In the genomic region with DNA sequence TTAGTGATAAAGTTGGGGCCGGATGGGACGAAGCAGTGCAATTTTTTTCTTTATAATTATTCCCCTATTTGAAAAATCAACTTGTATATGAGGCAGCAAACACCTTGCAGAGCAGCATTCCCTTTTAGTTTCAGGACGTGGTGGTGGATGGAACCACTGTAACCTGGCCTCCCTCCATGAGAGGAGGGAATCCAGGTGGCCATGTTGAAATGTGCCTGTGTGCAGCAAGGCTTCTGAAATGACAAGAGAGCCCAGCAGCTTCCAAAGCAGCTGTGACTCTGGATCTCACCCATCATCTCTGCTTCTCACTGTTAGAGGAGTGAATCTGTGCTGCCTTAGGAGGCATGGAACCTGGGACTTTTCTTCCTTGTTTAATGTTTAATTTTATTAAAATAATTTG, we compare ENCODE assay signal across 20 cellular contexts. TPM values are rescaled to one million over a fixed set of nuclear protein-coding genes. Genes with fewer than 3 reads are reported as not detected.
DNase-seq lines count a peak whose midpoint lies in the region; ATAC-seq, FAIRE-seq and TF ChIP-seq lines count a peak whose summit lies in the region.
"Had no signal": no experiment of that assay in that cellular context is flagged by ENCODE, and none has a peak within 500 bp of the region (broad histone marks: within the 10 kb centered on the region; RNA-seq: fewer than 3 reads in every experiment).

No MANE protein-coding gene starts in this region.

- no peak for ATAC-seq in HepG2
- ATAC-seq in pancreas, result peak in 3 of 4 donors; percentile 36 to 67 (median 53)
- no peak for ATAC-seq in GM18870 (IDR thresholded peaks at IDR 0.05; ENCODE audit: unreplicated experiment)
- ATAC-seq in GM21619 (IDR thresholded peaks at IDR 0.05; ENCODE audit: unreplicated experiment), result no peak
- ATAC-seq: natural killer cell had no signal

- WGBS in liver, result 74% methylated on average over 3 of the region's 3 CpGs
- WGBS in HepG2 (ENCODE audit: low lambda C conversion rate), result 94% methylated on average over 3 of the region's 3 CpGs
- 52% methylated on average over 3 of the region's 3 CpGs for WGBS in esophagus muscularis mucosa
- WGBS in pancreas, 2 donors, result 53 to 65% methylated on average over 3 of the region's 3 CpGs

- H3K9me3 ChIP-seq in liver (ENCODE audit: control insufficient read depth in 4 of 4, low read length in 3 of 4), result no peaks in the 10 kb centered on the region
- H3K9me3 ChIP-seq in HepG2 (ENCODE audit: low read length), result no peaks in the 10 kb centered on the region
- no peaks in the 10 kb centered on the region for H3K9me3 ChIP-seq in esophagus muscularis mucosa
- no peaks in the 10 kb centered on the region for H3K9me3 ChIP-seq in pancreas
- no peaks in the 10 kb centered on the region for H3K9me3 ChIP-seq in WERI-Rb-1 (ENCODE audit: severe bottlenecking)
- H3K9me3 ChIP-seq: Peyer's patch, vagina had no signal

- POLR2A ChIA-PET in HepG2 (lab: Yijun Ruan, JAX), result no interaction called here

- FAIRE-seq in HepG2 (lab: Jason Lieb, UNC) (no peak), pancreas (lab: Jason Lieb, UNC) (no peak)
- FAIRE-seq: astrocyte had no signal

- peaks cover 9 to 60% (median 49%) of the 10 kb centered on the region in 4 donors for H3K4me1 ChIP-seq in liver (ENCODE audit: control insufficient read depth in 4 of 4, insufficient read depth in 4 of 4, low read length in 3 of 4)
- peaks cover 52% of the 10 kb centered on the region for H3K4me1 ChIP-seq in HepG2 (ENCODE audit: insufficient read depth, low read length)
- H3K4me1 ChIP-seq in esophagus muscularis mucosa, result peaks cover 52 to 70% (median 65%) of the 10 kb centered on the region in 4 donors
- peaks cover 16 to 43% (median 42%) of the 10 kb centered on the region in 3 donors for H3K4me1 ChIP-seq in pancreas

- DNase-seq in HepG2 (ENCODE audit: low spot score) (no peak), esophagus muscularis mucosa (ENCODE audit: extremely low spot score) (no peak), pancreas (no peak), GM19240 (ENCODE audit: insufficient read length, low spot score) (no peak), WERI-Rb-1 (no peak)
- DNase-seq: activated CD4-positive, alpha-beta T cell treated with anti-CD3 and anti-CD28 coated beads, Interleukin-2, amount 10 ng/mL, durations not matched to agents 24 days and 14 days; activated naive CD4-positive, alpha-beta T cell treated with Interleukin-2 at 50 U/mL for 16 hours; CD8-positive, alpha-beta memory T cell; cortex of kidney; GOT3; IMR-90; mesenchymal stem cell; natural killer cell; Peyer's patch; stimulated activated naive CD4-positive, alpha-beta T cell treated with Interleukin-2 at 50 U/mL for 16 hours had no signal

- CTCF ChIA-PET in HepG2 (lab: Yijun Ruan, JAX; ENCODE audit: low intra/inter-chr PET ratio, low total read pairs), result no interaction called here

- H3K36me3 ChIP-seq in liver (ENCODE audit: control insufficient read depth in 4 of 4, insufficient read depth in 3 of 4, low read depth in 1 of 4, low read length in 3 of 4) (no peaks in the 10 kb centered on the region), HepG2 (replicated peaks in 1 of 2; ENCODE audit: control insufficient read depth in 1 of 2, insufficient read depth in 2 of 2, low read length in 2 of 2) (no peaks in the 10 kb centered on the region), esophagus muscularis mucosa (no peaks in the 10 kb centered on the region), pancreas (no peaks in the 10 kb centered on the region), WERI-Rb-1 (no peaks in the 10 kb centered on the region)
- H3K36me3 ChIP-seq: Peyer's patch, vagina had no signal

- H4K20me1 ChIP-seq in HepG2 (ENCODE audit: insufficient read depth, low read length), result no peaks in the 10 kb centered on the region

- no peak overlapping the region for H2AFZ ChIP-seq in HepG2 (ENCODE audit: low read length)

- TF ChIP-seq POLR2A in HepG2 (IDR thresholded peaks at IDR 0.05; ENCODE audit: insufficient read depth in 1 of 2, low read depth in 2 of 2, low read length in 2 of 2), result no peak
- TF ChIP-seq POLR2A in esophagus muscularis mucosa (IDR thresholded peaks at IDR 0.05; ENCODE audit: low read depth), result no peak

- H3K4me2 ChIP-seq in HepG2 (ENCODE audit: low read depth, low read length), result no peak overlapping the region

- in situ Hi-C loops in HepG2 (cut with HindIII; ENCODE audit: extremely low pct_ligation_motif_present, low pct_unique_long_range_greater_than_20kb), result no loop called here

- intact Hi-C loops in HepG2 (cut with micrococcal nuclease; ENCODE audit: unreplicated experiment) (loop anchor here (5.0 kb wide), 1 partner anchor 213 kb away; no protein-coding TSS in a partner anchor), esophagus muscularis mucosa (cut with DNase I) (loop anchor here (5.0 kb wide), 1 partner anchor 48 kb away; no protein-coding TSS in a partner anchor), pancreas (cut with DNase I) (no loop called here)

- TF ChIP-seq EP300 in HepG2 (IDR thresholded peaks at IDR 0.05; ENCODE audit: low read depth in 2 of 2, low read length in 2 of 2) (no peak), HepG2 (CRISPR knock-in tag; IDR thresholded peaks at IDR 0.05; ENCODE audit: borderline replicate concordance) (no peak), esophagus muscularis mucosa (IDR thresholded peaks at IDR 0.05) (no peak)

- H3K27me3 ChIP-seq in liver (ENCODE audit: control insufficient read depth in 4 of 4, insufficient read depth in 4 of 4, low read length in 3 of 4), result no peaks in the 10 kb centered on the region
- H3K27me3 ChIP-seq in HepG2 (ENCODE audit: control insufficient read depth in 1 of 2, insufficient read depth in 2 of 2, low read length in 2 of 2), result no peaks in the 10 kb centered on the region
- no peaks in the 10 kb centered on the region for H3K27me3 ChIP-seq in esophagus muscularis mucosa
- H3K27me3 ChIP-seq in pancreas, result no peaks in the 10 kb centered on the region
- no peaks in the 10 kb centered on the region for H3K27me3 ChIP-seq in WERI-Rb-1 (ENCODE audit: insufficient read depth, low read depth, severe bottlenecking)
- H3K27me3 ChIP-seq: Peyer's patch, vagina had no signal

- TF ChIP-seq RAD21 in liver (IDR thresholded peaks at IDR 0.05) (no peak), HepG2 (CRISPR knock-in tag; IDR thresholded peaks at IDR 0.05) (no peak)

- H3K27ac ChIP-seq in liver (ENCODE audit: low read depth in 1 of 2, low read length in 2 of 2) (peak overlapping the region in 1 of 2 donors; percentile 36), HepG2 (ENCODE audit: extremely low read length, insufficient read depth, low read length) (no peak overlapping the region), esophagus muscularis mucosa (replicated peaks in 1 of 4) (peak overlapping the region in 3 of 4 donors; percentile 5 to 51 (median 9)), pancreas (peak overlapping the region in 2 of 4 donors; percentile 12 to 19), WERI-Rb-1 (no peak overlapping the region)
- H3K27ac ChIP-seq: Peyer's patch, vagina had no signal

- H3K9ac ChIP-seq in liver (ENCODE audit: low read depth in 1 of 2, low read length in 2 of 2) (no peak overlapping the region), HepG2 (ENCODE audit: insufficient read depth, low read depth, low read length) (no peak overlapping the region)

- H3K4me3 ChIP-seq in liver (ENCODE audit: low read depth in 1 of 3, low read length in 3 of 3), result no peak overlapping the region
- no peak overlapping the region for H3K4me3 ChIP-seq in HepG2 (replicated peaks in 1 of 3; ENCODE audit: insufficient read depth in 1 of 3, low read depth in 2 of 3, low read length in 3 of 3)
- no peak overlapping the region for H3K4me3 ChIP-seq in esophagus muscularis mucosa
- H3K4me3 ChIP-seq in pancreas, result no peak overlapping the region
- no peak overlapping the region for H3K4me3 ChIP-seq in WERI-Rb-1 (ENCODE audit: low read depth, low read length)
- H3K4me3 ChIP-seq: Peyer's patch, vagina had no signal

- BruUV-seq in HepG2 (replicated peaks; lab: Mats Ljungman, UMichigan), result no TSS peak

- H3K79me2 ChIP-seq in HepG2 (ENCODE audit: insufficient read depth, low read length), result peaks cover 92% of the 10 kb centered on the region

- TF ChIP-seq CTCF in liver (IDR thresholded peaks at IDR 0.05; ENCODE audit: low read depth, low read length, missing input control) (no peak), HepG2 (CRISPR knock-in tag; IDR thresholded peaks at IDR 0.05) (no peak), esophagus muscularis mucosa (IDR thresholded peaks at IDR 0.05) (no peak), pancreas (IDR thresholded peaks at IDR 0.05) (no peak), WERI-Rb-1 (IDR thresholded peaks at IDR 0.05; ENCODE audit: low read depth, low read length) (no peak)

TF ChIP-seq in liver, 16 proteins besides CTCF, POLR2A, EP300 and RAD21 (continues in another document):
- TF ChIP-seq RXRA (IDR thresholded peaks at IDR 0.05) (no peak), JUND (IDR thresholded peaks at IDR 0.05) (no peak)

TF ChIP-seq in HepG2, 621 proteins besides CTCF, POLR2A, EP300 and RAD21 (continues in another document):
- TF ChIP-seq BORCS8-MEF2B (CRISPR knock-in tag; IDR thresholded peaks at IDR 0.05), result no peak

RNA-seq across cellular contexts. Expression of gene NFIA, which starts 42.3 kb away (rescaled TPM):
- total RNA-seq in liver (10 to 100 TPM; 16.6 to 27.7 TPM), HepG2 (2016; rRNA removed; fragmentation: Illumina TruSeq; extraction: Trizol) (14.8 and 28.5 TPM in 2 replicates), esophagus muscularis mucosa (100 to 1,000 TPM; 134 to 183 (median 148) TPM), pancreas (10 to 100 TPM; 29.0 to 48.1 (median 32.8) TPM)
- polyA plus RNA-seq in liver (10 to 100 TPM in 1 of 2 donors, 1 to 10 TPM in 1; 6.8 to 53.7 TPM), HepG2 (2011; rRNA removed) (14.1 and 14.7 TPM in 2 replicates), pancreas (1 to 10 TPM; 4.9 to 5.6 TPM)
- total RNA-seq in HepG2 (2016; cell fraction: cytosol; rRNA removed; fragmentation: Illumina TruSeq; extraction: Trizol; ENCODE audit: low read depth), result 8.1 and 8.4 TPM in 2 replicates
- 11.5 and 25.9 TPM in 2 replicates for total RNA-seq in HepG2 (2016; cell fraction: insoluble cytoplasmic fraction; rRNA removed; fragmentation: Illumina TruSeq; extraction: Trizol)
- total RNA-seq in HepG2 (2016; cell fraction: membrane; rRNA removed; fragmentation: Illumina TruSeq; extraction: Trizol), result 7.4 and 7.5 TPM in 2 replicates
- 110 and 115 TPM in 2 replicates for total RNA-seq in HepG2 (2016; cell fraction: nucleus; rRNA removed; fragmentation: Illumina TruSeq; extraction: Trizol)
- 11.0 and 12.6 TPM in 2 replicates for polyA plus RNA-seq in HepG2 (2011; cell fraction: cytosol; rRNA removed)
- polyA plus RNA-seq in HepG2 (2011; cell fraction: nucleus; rRNA removed), result 20.1 and 25.7 TPM in 2 replicates
- polyA plus RNA-seq in HepG2 (2012), result 4.5 and 5.7 TPM in 2 replicates
- polyA plus RNA-seq in HepG2 (2016; cell fraction: cytosol; fragmentation: Illumina TruSeq; extraction: Trizol; ENCODE audit: low read depth), result 0.64 and 0.71 TPM in 2 replicates
- polyA plus RNA-seq in HepG2 (2016; cell fraction: insoluble cytoplasmic fraction; fragmentation: Illumina TruSeq; extraction: Trizol; ENCODE audit: low read depth), result 11.5 and 13.5 TPM in 2 replicates
- polyA plus RNA-seq in HepG2 (2016; cell fraction: membrane; fragmentation: Illumina TruSeq; extraction: Trizol; ENCODE audit: low read depth), result 3.0 and 3.1 TPM in 2 replicates
- 15.9 and 21.9 TPM in 2 replicates for polyA plus RNA-seq in HepG2 (2016; cell fraction: nucleus; fragmentation: Illumina TruSeq; extraction: Trizol; ENCODE audit: insufficient read depth, low read depth)
- 62.5 and 117 TPM in 2 replicates for polyA minus RNA-seq in HepG2 (2011; rRNA and poly(A)+ RNA removed; ENCODE audit: low replicate concordance)
- polyA minus RNA-seq in HepG2 (2011; cell fraction: cytosol; rRNA and poly(A)+ RNA removed), result 18.3 and 19.2 TPM in 2 replicates
- polyA minus RNA-seq in HepG2 (2011; cell fraction: nucleus; rRNA and poly(A)+ RNA removed), result 167 and 202 TPM in 2 replicates

Comparison
In these comparisons a context has a peak if more than half of its experiments do, and no peak if none do; other contexts are left out.
1. H3K27ac ChIP-seq: peak in esophagus muscularis mucosa (3 of 4); none in HepG2 (single experiment) and WERI-Rb-1 (single experiment).
2. ATAC-seq: peak in pancreas (3 of 4); none in HepG2 (single experiment), GM18870 (single experiment) and GM21619 (single experiment).
3. intact Hi-C loops: an anchor here in HepG2 (5.0 kb wide) and esophagus muscularis mucosa (5.0 kb wide); none called in pancreas.